Comparison of ENCODE assay signal across 15 cellular contexts in genomic region chr13:36673352-36673751, GRCh38. TPM values are rescaled to one million over a fixed set of nuclear protein-coding genes. Genes with fewer than 3 reads are reported as not detected.
DNase-seq lines count a peak whose midpoint lies in the region; ATAC-seq and TF ChIP-seq lines count a peak whose summit lies in the region.
"Had no signal": no experiment of that assay in that cellular context is flagged by ENCODE, and none has a peak within 500 bp of the region (broad histone marks: within the 10 kb centered on the region; RNA-seq: fewer than 3 reads in every experiment).

No MANE protein-coding gene starts in this region.

- no peak for TF ChIP-seq POLR2A in upper lobe of left lung (IDR thresholded peaks at IDR 0.05)

- DNase-seq in Right ventricle myocardium superior (peak; percentile 30), Right ventricle myocardium inferior (ENCODE audit: missing footprints) (no peak), nephron progenitor cell (no peak), upper lobe of left lung (no peak), NCI-H446 treated with DMSO at 0.1 percent for 48 hours (lab: John Stamatoyannopoulos, UW) (no peak)
- no peak for DNase-seq in activated naive CD8-positive, alpha-beta T cell treated with anti-CD3 and anti-CD28 coated beads, Interleukin-2, amount 50 U/mL, for 24 hours
- DNase-seq: effector CD8-positive, alpha-beta T cell; Karpas-422; midbrain; PC-9 had no signal

- TF ChIP-seq EP300 in upper lobe of left lung (IDR thresholded peaks at IDR 0.05) = no peak

- no peaks in the 10 kb centered on the region for H3K36me3 Mint-ChIP-seq in nephron progenitor cell (ENCODE audit: low read depth)
- H3K36me3 Mint-ChIP-seq in activated naive CD8-positive, alpha-beta T cell treated with anti-CD3 and anti-CD28 coated beads, Interleukin-2, amount 50 U/mL, for 24 hours (ENCODE audit: low read depth) = no peaks in the 10 kb centered on the region

- intact Hi-C loops in Right ventricle myocardium superior (cut with DNase I) = no loop called here
- intact Hi-C loops in Right ventricle myocardium inferior (cut with DNase I) = loop anchor here (5.0 kb wide), 1 partner anchor 131 kb away; no protein-coding TSS in a partner anchor

- H3K27me3 Mint-ChIP-seq in nephron progenitor cell (ENCODE audit: low read depth, poor library complexity) = peaks cover 90% of the 10 kb centered on the region
- peaks cover 37% of the 10 kb centered on the region for H3K27me3 Mint-ChIP-seq in activated naive CD8-positive, alpha-beta T cell treated with anti-CD3 and anti-CD28 coated beads, Interleukin-2, amount 50 U/mL, for 24 hours

- H3K27ac ChIP-seq in ectodermal cell (ENCODE audit: insufficient read depth, low read depth, low read length, poor library complexity, severe bottlenecking) = no peak overlapping the region
- H3K27ac ChIP-seq in upper lobe of left lung = no peak overlapping the region
- H3K27ac ChIP-seq: PC-9, VCaP had no signal

- no peak overlapping the region for H3K27ac Mint-ChIP-seq in nephron progenitor cell
- no peak overlapping the region for H3K27ac Mint-ChIP-seq in activated naive CD8-positive, alpha-beta T cell treated with anti-CD3 and anti-CD28 coated beads, Interleukin-2, amount 50 U/mL, for 24 hours

- TF ChIP-seq CTCF in nephron progenitor cell (IDR thresholded peaks at IDR 0.05) = no peak
- no peak for TF ChIP-seq CTCF in upper lobe of left lung (IDR thresholded peaks at IDR 0.05)

- 67 to 70% methylated on average over 11 of the region's 11 CpGs for WGBS in ectodermal cell, 2 experiments
- 64 to 65% methylated on average over 9 to 11 of the region's 11 CpGs for WGBS in upper lobe of left lung, 2 donors

- no peak for ATAC-seq in Right ventricle myocardium superior (ENCODE audit: poor library complexity)
- no peak for ATAC-seq in Right ventricle myocardium inferior
- no peak for ATAC-seq in upper lobe of left lung (ENCODE audit: low FRiP score in 2 of 2)
- no peak for ATAC-seq in HG03460 (IDR thresholded peaks at IDR 0.05; ENCODE audit: unreplicated experiment)
- ATAC-seq in activated naive CD8-positive, alpha-beta T cell treated with anti-CD3 and anti-CD28 coated beads, Interleukin-2, amount 50 U/mL, for 24 hours = no peak

- H3K27me3 ChIP-seq in ectodermal cell (ENCODE audit: control insufficient read depth, insufficient read depth, low read length, poor library complexity, severe bottlenecking) (peaks cover 52% of the 10 kb centered on the region), upper lobe of left lung (peaks cover 0 to 13% (median 5%) of the 10 kb centered on the region in 4 donors)

- H3K4me3 ChIP-seq in ectodermal cell (ENCODE audit: insufficient read depth, low read depth, low read length) (peak overlapping the region; percentile 40), upper lobe of left lung (peak overlapping the region in 3 of 4 donors; percentile 25 to 45 (median 31))
- H3K4me3 ChIP-seq: PC-9 had no signal

- H3K4me3 Mint-ChIP-seq in nephron progenitor cell = peak overlapping the region; percentile 79
- H3K4me3 Mint-ChIP-seq in activated naive CD8-positive, alpha-beta T cell treated with anti-CD3 and anti-CD28 coated beads, Interleukin-2, amount 50 U/mL, for 24 hours = no peak overlapping the region

- H3K4me1 ChIP-seq in ectodermal cell (ENCODE audit: control insufficient read depth, insufficient read depth, low read length) (no peaks in the 10 kb centered on the region), upper lobe of left lung (peaks cover 0 to 11% (median 4%) of the 10 kb centered on the region in 4 donors)

- no peaks in the 10 kb centered on the region for H3K9me3 ChIP-seq in ectodermal cell (ENCODE audit: control insufficient read depth, low read length)
- H3K9me3 ChIP-seq in upper lobe of left lung = no peaks in the 10 kb centered on the region

- H3K36me3 ChIP-seq in ectodermal cell (ENCODE audit: control insufficient read depth, insufficient read depth, low read length) (no peaks in the 10 kb centered on the region), upper lobe of left lung (no peaks in the 10 kb centered on the region)

- peaks cover 18% of the 10 kb centered on the region for H3K4me1 Mint-ChIP-seq in nephron progenitor cell
- no peaks in the 10 kb centered on the region for H3K4me1 Mint-ChIP-seq in activated naive CD8-positive, alpha-beta T cell treated with anti-CD3 and anti-CD28 coated beads, Interleukin-2, amount 50 U/mL, for 24 hours

- no peaks in the 10 kb centered on the region for H3K9me3 Mint-ChIP-seq in nephron progenitor cell
- peaks cover 4% of the 10 kb centered on the region for H3K9me3 Mint-ChIP-seq in activated naive CD8-positive, alpha-beta T cell treated with anti-CD3 and anti-CD28 coated beads, Interleukin-2, amount 50 U/mL, for 24 hours

RNA-seq across cellular contexts. Expression of gene SERTM1, which starts 0.5 kb away (rescaled TPM):
- total RNA-seq in Right ventricle myocardium superior (1.4 TPM), Right ventricle myocardium inferior (2.0 TPM), upper lobe of left lung (1 to 10 TPM in 5 of 6 donors, not detected in 1; 3.0 to 7.3 (median 3.8) TPM)
- 0.52 TPM for polyA plus RNA-seq in ectodermal cell (2013, experiment 1 of 4)
- polyA plus RNA-seq in ectodermal cell (2013, experiment 2 of 4) = 0.37 TPM
- polyA plus RNA-seq in ectodermal cell (2013, experiment 3 of 4) = 0.80 TPM
- polyA plus RNA-seq in ectodermal cell (2013, experiment 4 of 4) = 0.77 TPM
- total RNA-seq: activated CD8-positive, alpha-beta memory T cell treated with anti-CD3 and anti-CD28 coated beads for 36 hours; PC-9 had no signal
- polyA plus RNA-seq: AG04450 had no signal
